7 cellular contexts compared by ENCODE assay signal in the genomic region with DNA sequence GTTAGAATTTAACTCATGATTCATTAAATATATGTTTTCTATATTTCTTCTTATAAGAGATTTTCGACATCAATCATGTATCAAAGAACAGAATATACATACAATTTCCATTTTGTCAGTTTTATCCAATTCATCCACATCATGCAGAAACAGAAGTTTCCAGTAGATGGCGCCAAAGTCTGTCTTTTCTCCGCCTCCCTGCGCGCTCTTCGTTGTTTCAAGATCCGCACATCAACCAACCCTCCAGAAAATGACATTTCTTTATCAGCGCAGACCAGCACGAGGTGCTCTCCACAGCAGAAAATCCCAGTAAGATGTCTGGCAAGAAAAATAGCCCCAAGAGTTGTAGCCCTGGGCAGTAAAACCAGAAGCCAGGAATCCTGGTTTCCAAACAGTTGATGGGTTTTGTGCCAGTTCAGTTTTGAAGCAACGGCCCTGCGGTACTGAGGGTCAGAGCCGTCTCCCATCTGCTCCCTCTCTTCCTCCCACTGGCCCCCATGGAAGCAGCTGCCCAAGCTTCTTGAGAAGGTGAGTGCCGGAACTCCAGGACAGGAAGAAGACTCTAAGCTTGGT. TPM values are rescaled to one million over a fixed set of nuclear protein-coding genes. Genes with fewer than 3 reads are reported as not detected.
DNase-seq lines count a peak whose midpoint lies in the region; ATAC-seq and TF ChIP-seq lines count a peak whose summit lies in the region.

No MANE protein-coding gene starts in this region.

- no peak overlapping the region for H3K4me3 ChIP-seq in parathyroid adenoma (ENCODE audit: low read depth, low read length)
- H3K4me3 ChIP-seq in aorta (ENCODE audit: low read length in 2 of 2), result no peak overlapping the region

- H3K27ac ChIP-seq in foreskin keratinocyte (no peak overlapping the region), parathyroid adenoma (no peak overlapping the region), aorta (ENCODE audit: low read depth in 1 of 2, low read length in 2 of 2) (no peak overlapping the region)

- H3K4me2 ChIP-seq in parathyroid adenoma (ENCODE audit: low read length), result no peak overlapping the region

- no peak overlapping the region for H3K9ac ChIP-seq in parathyroid adenoma

- H3K27me3 ChIP-seq in foreskin keratinocyte, result no peaks in the 10 kb centered on the region
- no peaks in the 10 kb centered on the region for H3K27me3 ChIP-seq in parathyroid adenoma (ENCODE audit: control insufficient read depth, insufficient read depth, low read length)
- H3K27me3 ChIP-seq in aorta (ENCODE audit: control insufficient read depth in 1 of 2, insufficient read depth in 2 of 2, low read length in 1 of 2), result no peaks in the 10 kb centered on the region

- H3K36me3 ChIP-seq in parathyroid adenoma (ENCODE audit: control insufficient read depth, insufficient read depth, low read length) (no peaks in the 10 kb centered on the region), aorta (ENCODE audit: control insufficient read depth in 1 of 2, insufficient read depth in 2 of 2, low read length in 1 of 2) (no peaks in the 10 kb centered on the region)

- no peaks in the 10 kb centered on the region for H3K9me3 ChIP-seq in parathyroid adenoma (ENCODE audit: control insufficient read depth, low read length)
- H3K9me3 ChIP-seq in aorta (ENCODE audit: control insufficient read depth, low read length), result no peaks in the 10 kb centered on the region

- H2AFZ ChIP-seq in parathyroid adenoma, result no peak overlapping the region

- intact Hi-C loops in aorta (cut with DNase I), result loop anchor here (5.0 to 10.0 kb wide), 2 partner anchors 384 to 671 kb away; no protein-coding TSS in a partner anchor

- DNase-seq in HuH-7.5 (ENCODE audit: low spot score), result peak; percentile 83
- peak; percentile 52 for DNase-seq in RKO (ENCODE audit: low spot score)
- DNase-seq in activated T-helper 9 cell treated with anti-CD3 and anti-CD28 coated beads, Interleukin-2, amount 50 U/mL, for 16 hours (ENCODE audit: low read depth), result peak; percentile 16
- no peak for DNase-seq in foreskin keratinocyte
- peak; percentile 47 to 48 for DNase-seq in aorta

- H3K4me1 ChIP-seq in foreskin keratinocyte (no peaks in the 10 kb centered on the region), parathyroid adenoma (no peaks in the 10 kb centered on the region), aorta (ENCODE audit: control insufficient read depth in 1 of 2, insufficient read depth in 2 of 2, low read length in 2 of 2) (no peaks in the 10 kb centered on the region)

- TF ChIP-seq CTCF in GM12872 (IDR thresholded peaks at IDR 0.05; ENCODE audit: insufficient read depth, low read depth, low read length) (peak; percentile 64), foreskin keratinocyte (conservative IDR thresholded peaks at IDR 0.05) (peak; percentile 93), parathyroid adenoma (IDR thresholded peaks at IDR 0.05) (peak; percentile 59)

- 12 to 13% methylated on average over 13 of the region's 13 CpGs for WGBS in aorta, 2 donors

- H3K79me2 ChIP-seq in parathyroid adenoma, result no peaks in the 10 kb centered on the region

- peak; percentile 52 for ATAC-seq in foreskin keratinocyte
- ATAC-seq in aorta (ENCODE audit: low FRiP score), result peak; percentile 73

RNA-seq across cellular contexts. Expression of a gene that starts 38.6 kb away (rescaled TPM):
- total RNA-seq in foreskin keratinocyte, result 7.5 and 9.4 TPM in 2 replicates
- 6.0 and 7.0 TPM in 2 replicates for polyA plus RNA-seq in foreskin keratinocyte
- total RNA-seq in aorta, result 10 to 100 TPM; 19.2 to 21.3 TPM
- polyA plus RNA-seq in aorta, result 10 to 100 TPM; 15.4 to 19.8 TPM

RNA-seq across cellular contexts. Expression of a gene that starts 38.8 kb away (rescaled TPM):
- 8.5 and 17.5 TPM in 2 replicates for total RNA-seq in foreskin keratinocyte
- polyA plus RNA-seq in foreskin keratinocyte, result 3.4 and 5.6 TPM in 2 replicates
- total RNA-seq in aorta, result 10 to 100 TPM; 63.3 to 69.5 TPM
- polyA plus RNA-seq in aorta, result 10 to 100 TPM; 11.0 to 57.5 TPM

Comparison
In these comparisons a context has a peak if more than half of its experiments do, and no peak if none do; other contexts are left out.
1. DNase-seq: peak in HuH-7.5 (single experiment), RKO (single experiment), activated T-helper 9 cell treated with anti-CD3 and anti-CD28 coated beads, Interleukin-2, amount 50 U/mL, for 16 hours (single experiment) and aorta (2 of 2); none in foreskin keratinocyte (0 of 2).
2. Peak in every context shown above with its lines, with median percentiles within 50 percentile points of each other: CTCF ChIP-seq.